Comparison of ENCODE assay signal across 8 cellular contexts in genomic region chr21:45287438-45288391, GRCh38. TPM values are rescaled to one million over a fixed set of nuclear protein-coding genes. Genes with fewer than 3 reads are reported as not detected.
DNase-seq lines count a peak whose midpoint lies in the region; ATAC-seq, FAIRE-seq and TF ChIP-seq lines count a peak whose summit lies in the region.

POFUT2 (minus strand) TSS chr21:45287895; CDS start chr21:45287871, 24 bp downstream.

- H3K27ac ChIP-seq in pancreas (peak within 1 kb of the TSS in 3 of 4 donors; percentile 31 to 52 (median 52)), thyroid gland (peak within 1 kb of the TSS; percentile 50 to 80 (median 66))

- H3K4me3 ChIP-seq in pancreas (peak within 1 kb of the TSS; percentile 42 to 69 (median 57)), thyroid gland (replicated peaks in 1 of 3) (peak within 1 kb of the TSS in 2 of 3 donors; percentile 45 to 90)

- H3K27me3 ChIP-seq in pancreas = no peaks in the 10 kb centered on the region
- no peaks in the 10 kb centered on the region for H3K27me3 ChIP-seq in thyroid gland

- peak; percentile 64; the same call in 1 of the 2 replicates for TF ChIP-seq POLR2A in GM12891 (IDR thresholded peaks at IDR 0.05; ENCODE audit: low read depth, low read length)
- TF ChIP-seq POLR2A in thyroid gland (IDR thresholded peaks at IDR 0.05) = peak in 1 of 2 donors; percentile 88

- intact Hi-C loops in head of caudate nucleus (cut with DNase I) = no loop called here
- intact Hi-C loops in pancreas (cut with DNase I) = no loop called here
- intact Hi-C loops in thyroid gland (cut with DNase I) = loop anchor here (10.0 kb wide), 2 partner anchors 307 to 343 kb away; partner anchors contain the start of gene SLX9

- WGBS in pancreas, 2 donors = 1% methylated on average over 58 to 90 of the region's 90 CpGs
- 0% methylated on average over 8 to 9 of the region's 90 CpGs for WGBS in thyroid gland, 2 donors

- H3K36me3 ChIP-seq in pancreas (peaks cover 0 to 16% (median 9%) of the 10 kb centered on the region in 3 donors), thyroid gland (peaks cover 27% of the 10 kb centered on the region in 2 donors)

- no peaks in the 10 kb centered on the region for H3K9me3 ChIP-seq in pancreas
- no peaks in the 10 kb centered on the region for H3K9me3 ChIP-seq in thyroid gland

- H3K4me1 ChIP-seq in pancreas (peaks cover 4 to 20% (median 6%) of the 10 kb centered on the region in 3 donors), thyroid gland (peaks cover 17 to 29% of the 10 kb centered on the region in 2 donors)

- no peak for TF ChIP-seq CTCF in pancreas (IDR thresholded peaks at IDR 0.05)
- peak in 1 of 6 experiments; percentile 4 for TF ChIP-seq CTCF in thyroid gland (IDR thresholded peaks at IDR 0.05)

- DNase-seq in GM12891 (ENCODE audit: insufficient read length, low spot score) (peak; percentile 99), NCI-H1436 treated with DMSO at 0.1 percent for 48 hours (lab: John Stamatoyannopoulos, UW) (peak; percentile 76), SW480 (ENCODE audit: low spot score) (peak; percentile 90), head of caudate nucleus (peak; percentile 88 to 99 (median 96)), pancreas (peak; percentile 94 to 100 (median 99)), thyroid gland (peak; percentile 96 to 97)
- DNase-seq in activated naive CD8-positive, alpha-beta T cell treated with anti-CD3 and anti-CD28 coated beads, Interleukin-2, amount 50 U/mL, for 16 hours (ENCODE audit: low read depth, low spot score) = peak; percentile 94

- ATAC-seq in HG02840 (IDR thresholded peaks at IDR 0.05; ENCODE audit: low FRiP score, unreplicated experiment) (peak; percentile 83), pancreas (peak; percentile 88 to 94 (median 92))

- FAIRE-seq in GM12891 (lab: Jason Lieb, UNC) = peak; percentile 100
- FAIRE-seq in pancreas (lab: Jason Lieb, UNC) = no peak

TF ChIP-seq in GM12891, 5 proteins besides CTCF, POLR2A, EP300 and RAD21:
- TF ChIP-seq TAF1 (IDR thresholded peaks at IDR 0.05; ENCODE audit: low read depth, low read length) = peak; percentile 64; the same call in 1 of the 2 replicates
- peak; percentile 77 for TF ChIP-seq POLR2AphosphoS5 (IDR thresholded peaks at IDR 0.05; ENCODE audit: low read depth, low read length)
- TF ChIP-seq POU2F2 (IDR thresholded peaks at IDR 0.05; ENCODE audit: low read depth, low read length) = 0 out of 2 replicates have a peak, but pooled peaks have one; percentile 22
- no peak for TF ChIP-seq PAX5 (IDR thresholded peaks at IDR 0.05; ENCODE audit: insufficient read depth, low read length, severe bottlenecking)

RNA-seq across cellular contexts. Expression of gene POFUT2, which starts in this region (rescaled TPM):
- 8.8 TPM for polyA plus RNA-seq in GM12891 (2012; ENCODE audit: low read depth, missing spikeins)
- total RNA-seq in pancreas (10 to 100 TPM; 10.1 to 22.5 (median 13.5) TPM), thyroid gland (10 to 100 TPM; 20.2 to 52.2 (median 40.5) TPM)
- 10 to 100 TPM; 42.5 to 46.9 TPM for polyA plus RNA-seq in pancreas

Comparison
In these comparisons a context has a peak if more than half of its experiments do, and no peak if none do; other contexts are left out.
1. Peak in every context shown above with its lines: DNase-seq, ATAC-seq, H3K4me3 ChIP-seq and H3K27ac ChIP-seq.